8 cellular contexts compared by ENCODE assay signal in genomic region chr6:28335564-28336283, GRCh38. TPM values are rescaled to one million over a fixed set of nuclear protein-coding genes. Genes with fewer than 3 reads are reported as not detected.
DNase-seq lines count a peak whose midpoint lies in the region; ATAC-seq and TF ChIP-seq lines count a peak whose summit lies in the region.

Gene ZSCAN31, minus strand, starts transcription at chr6:28336148. Its CDS starts 6,465 bp downstream, at chr6:28329683.

- H3K4me1 Mint-ChIP-seq in type B pancreatic cell (ENCODE audit: unreplicated experiment) = peaks cover 5% of the 10 kb centered on the region

- H3K27ac Mint-ChIP-seq in type B pancreatic cell = no peak within 1 kb of the TSS

- H3K79me2 ChIP-seq in trophoblast cell (ENCODE audit: control insufficient read depth, insufficient read depth, low read length, poor library complexity) = peaks cover 2% of the 10 kb centered on the region

- H2BK12ac ChIP-seq in trophoblast cell (ENCODE audit: low read length) = no peak within 1 kb of the TSS

- CTCF ChIA-PET in HEK293T (lab: Yijun Ruan, JAX) = interaction anchor here (0.6 kb wide), 1 partner anchor 269 kb away, joined by 11 read pairs; no protein-coding TSS in a partner anchor

- H2AFZ ChIP-seq in trophoblast cell (ENCODE audit: insufficient read depth, low read length, poor library complexity) = peak within 1 kb of the TSS; percentile 50

- H3K4me1 ChIP-seq in adrenal gland (replicated peaks in 1 of 2) = peaks cover 3 to 9% of the 10 kb centered on the region in 2 donors
- peaks cover 0 to 24% (median 12%) of the 10 kb centered on the region in 12 donors for H3K4me1 ChIP-seq in heart left ventricle
- H3K4me1 ChIP-seq in trophoblast cell (ENCODE audit: control insufficient read depth in 1 of 2, insufficient read depth in 2 of 2, low read length in 2 of 2) = peaks cover 0 to 3% of the 10 kb centered on the region in 2 experiments

- H3K4me3 Mint-ChIP-seq in type B pancreatic cell = no peak within 1 kb of the TSS

- H3K9me3 ChIP-seq in adrenal gland (replicated peaks in 1 of 3) = no peaks in the 10 kb centered on the region
- H3K9me3 ChIP-seq in heart left ventricle = peaks cover 0 to 12% (median 0%) of the 10 kb centered on the region in 12 donors
- no peaks in the 10 kb centered on the region for H3K9me3 ChIP-seq in trophoblast cell (ENCODE audit: insufficient read depth, low read depth, low read length)

- H3K23ac ChIP-seq in trophoblast cell (ENCODE audit: low read length) = peak within 1 kb of the TSS; percentile 38

- DNase-seq in GM04503 (ENCODE audit: low read depth) (peak; percentile 85), HEK293T (ENCODE audit: extremely low spot score) (peak; percentile 83), NAMALWA (ENCODE audit: low spot score) (peak; percentile 68), SW 1271 (lab: John Stamatoyannopoulos, UW) (peak; percentile 94 to 96), adrenal gland (peak; percentile 97 to 100 (median 99)), heart left ventricle (peak; percentile 93 to 98 (median 96)), trophoblast cell (peak; percentile 98), type B pancreatic cell (ENCODE audit: extremely low spot score, unreplicated experiment) (peak; percentile 88)

- H3K27me3 Mint-ChIP-seq in type B pancreatic cell = no peaks in the 10 kb centered on the region

- H3K4ac ChIP-seq in trophoblast cell (ENCODE audit: low read depth, low read length) = peak within 1 kb of the TSS; percentile 34

- H3K36me3 ChIP-seq in adrenal gland (replicated peaks in 1 of 2) (no peaks in the 10 kb centered on the region), heart left ventricle (no peaks in the 10 kb centered on the region), trophoblast cell (ENCODE audit: control insufficient read depth in 1 of 2, insufficient read depth in 2 of 2, low read length in 2 of 2) (no peaks in the 10 kb centered on the region)

- H4K8ac ChIP-seq in trophoblast cell (ENCODE audit: low read depth, low read length) = peak within 1 kb of the TSS; percentile 79

- peak within 1 kb of the TSS; percentile 71 for H4K91ac ChIP-seq in trophoblast cell (ENCODE audit: low read depth, low read length)

- peak within 1 kb of the TSS; percentile 48 for H2BK120ac ChIP-seq in trophoblast cell (ENCODE audit: insufficient read depth, low read length, poor library complexity)

- 0 to 1% (median 0%) methylated on average over 31 to 35 of the region's 35 CpGs for WGBS in adrenal gland, 4 donors
- WGBS in heart left ventricle, 4 donors = 0 to 1% (median 1%) methylated on average over 20 to 35 of the region's 35 CpGs
- WGBS in trophoblast cell (ENCODE audit: extremely low coverage, insufficient coverage, insufficient read length) = no CpG with 5 or more reads among the region's 35 CpGs

- H3K14ac ChIP-seq in trophoblast cell (ENCODE audit: low read length) = peak within 1 kb of the TSS; percentile 88

- H2BK5ac ChIP-seq in trophoblast cell (ENCODE audit: low read depth, low read length, poor library complexity) = peak within 1 kb of the TSS; percentile 90

- H3K4me2 ChIP-seq in trophoblast cell (ENCODE audit: low read length) = peak within 1 kb of the TSS; percentile 95

- ATAC-seq in heart left ventricle = peak; percentile 96 to 98 (median 97)

- TF ChIP-seq POLR2A in adrenal gland (IDR thresholded peaks at IDR 0.05) (peak; percentile 93 to 97), heart left ventricle (IDR thresholded peaks at IDR 0.05) (peak; percentile 49 to 83)

- H3K4me3 ChIP-seq in adrenal gland (peak within 1 kb of the TSS; percentile 46 to 79 (median 62)), heart left ventricle (peak within 1 kb of the TSS; percentile 57 to 85 (median 74)), trophoblast cell (ENCODE audit: low read depth, low read length) (peak within 1 kb of the TSS; percentile 76)

- intact Hi-C loops in adrenal gland (cut with DNase I) = no loop called here
- intact Hi-C loops in heart left ventricle (cut with DNase I) = loop anchor here in 7 of 10 donors (5.0 to 10.0 kb wide), 8 partner anchors 51 to 1188 kb away; partner anchors contain the start of genes PGBD1 (in 3 of the 7), ZSCAN26 (in 3 of the 7), NKAPL (in 1 of the 7) and ZKSCAN4 (in 1 of the 7)

- TF ChIP-seq CTCF in adrenal gland (IDR thresholded peaks at IDR 0.05) (peak in 2 of 6 experiments; percentile 2 to 6), heart left ventricle (IDR thresholded peaks at IDR 0.05) (no peak), type B pancreatic cell (conservative IDR thresholded peaks at IDR 0.05) (no peak)

- H3K18ac ChIP-seq in trophoblast cell (ENCODE audit: low read length) = peak within 1 kb of the TSS; percentile 49

- H2AK5ac ChIP-seq in trophoblast cell (ENCODE audit: low read length) = peak within 1 kb of the TSS; percentile 21

- H3K79me1 ChIP-seq in trophoblast cell (ENCODE audit: low read length) = peaks cover 12% of the 10 kb centered on the region

- H3K27ac ChIP-seq in adrenal gland = peak within 1 kb of the TSS; percentile 91 to 99 (median 97)
- peak within 1 kb of the TSS; percentile 90 to 100 (median 97) for H3K27ac ChIP-seq in heart left ventricle
- peak within 1 kb of the TSS; percentile 98 for H3K27ac ChIP-seq in trophoblast cell (ENCODE audit: low read depth, low read length)

- H3K27me3 ChIP-seq in adrenal gland (no peaks in the 10 kb centered on the region), heart left ventricle (no peaks in the 10 kb centered on the region), trophoblast cell (ENCODE audit: insufficient read depth, low read length) (no peaks in the 10 kb centered on the region)

- no peaks in the 10 kb centered on the region for H3K9me3 Mint-ChIP-seq in type B pancreatic cell

- POLR2A ChIA-PET in HEK293T (lab: Yijun Ruan, JAX) = interaction anchor here (0.7 to 3.5 kb wide), 28 partner anchors 9 to 251 kb away, joined by 3 to 24 read pairs (median 4); partner anchors contain the start of genes PGBD1, ZKSCAN3, ZKSCAN8 and ZSCAN26

- peaks cover 8% of the 10 kb centered on the region for H3K36me3 Mint-ChIP-seq in type B pancreatic cell

- H4K12ac ChIP-seq in trophoblast cell (ENCODE audit: low read depth, low read length) = peak within 1 kb of the TSS; percentile 65

- H3K9ac ChIP-seq in trophoblast cell (ENCODE audit: low read length) = peak within 1 kb of the TSS; percentile 88

TF ChIP-seq in HEK293T, 16 proteins besides CTCF, POLR2A, EP300 and RAD21:
- TF ChIP-seq, protein P1, sequence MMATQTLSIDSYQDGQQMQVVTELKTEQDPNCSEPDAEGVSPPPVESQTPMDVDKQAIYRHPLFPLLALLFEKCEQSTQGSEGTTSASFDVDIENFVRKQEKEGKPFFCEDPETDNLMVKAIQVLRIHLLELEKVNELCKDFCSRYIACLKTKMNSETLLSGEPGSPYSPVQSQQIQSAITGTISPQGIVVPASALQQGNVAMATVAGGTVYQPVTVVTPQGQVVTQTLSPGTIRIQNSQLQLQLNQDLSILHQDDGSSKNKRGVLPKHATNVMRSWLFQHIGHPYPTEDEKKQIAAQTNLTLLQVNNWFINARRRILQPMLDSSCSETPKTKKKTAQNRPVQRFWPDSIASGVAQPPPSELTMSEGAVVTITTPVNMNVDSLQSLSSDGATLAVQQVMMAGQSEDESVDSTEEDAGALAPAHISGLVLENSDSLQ (IDR thresholded peaks at IDR 0.05) = peak; percentile 87
- TF ChIP-seq FOXK2 (IDR thresholded peaks at IDR 0.05) = no peak
- TF ChIP-seq ELF4 (IDR thresholded peaks at IDR 0.05) = peak; percentile 59
- no peak for TF ChIP-seq NFRKB (IDR thresholded peaks at IDR 0.05)
- peak; percentile 29; the same call in 1 of the 2 replicates for TF ChIP-seq L3MBTL2 (conservative IDR thresholded peaks at IDR 0.05)

RNA-seq across cellular contexts. Expression of gene ZSCAN31, which starts in this region (rescaled TPM):
- total RNA-seq in adrenal gland = 10 to 100 TPM in 4 of 8 donors, 1 to 10 TPM in 4; 2.3 to 13.5 (median 9.8) TPM
- 1 to 10 TPM; 3.7 to 7.9 (median 4.3) TPM for polyA plus RNA-seq in adrenal gland
- total RNA-seq in heart left ventricle = 10 to 100 TPM in 5 of 9 donors, 1 to 10 TPM in 4; 7.5 to 22.0 (median 10.7) TPM
- 1 to 10 TPM; 3.3 to 5.4 TPM for polyA plus RNA-seq in heart left ventricle
- 2.0 TPM in 2 replicates for polyA plus RNA-seq in trophoblast cell (2013)
- 6.2 TPM in 2 replicates for total RNA-seq in type B pancreatic cell (ENCODE audit: low replicate concordance)

Comparison
In these comparisons a context has a peak if more than half of its experiments do, and no peak if none do; other contexts are left out.
1. Peak in every context shown above with its lines: DNase-seq, ATAC-seq, H3K4me3 ChIP-seq and H3K27ac ChIP-seq.
2. intact Hi-C loops: an anchor here in heart left ventricle (5.0 to 10.0 kb wide); none called in adrenal gland.